Comparison of ENCODE assay signal across 11 cellular contexts in genomic region chr5:86118542-86118941, GRCh38.
A peak's percentile ranks its signal among the peaks of the same experiment; 100 is the strongest.
DNase-seq lines count a peak whose midpoint lies in the region; ATAC-seq and TF ChIP-seq lines count a peak whose summit lies in the region.
"Had no signal": no experiment of that assay in that cellular context is flagged by ENCODE, and none has a peak within 500 bp of the region (broad histone marks: within the 10 kb centered on the region; RNA-seq: fewer than 3 reads in every experiment).

No MANE protein-coding gene starts in this region.

- RAD21 ChIA-PET in HCT116 (lab: Charles Lee; ENCODE audit: low non-redundant PET in 1 of 2, low total read pairs in 2 of 2, uncharacterized antibody in 2 of 2, unreplicated experiment in 2 of 2): no interaction called here

- no peaks in the 10 kb centered on the region for H3K36me3 Mint-ChIP-seq in endodermal cell (ENCODE audit: low read depth)
- H3K36me3 Mint-ChIP-seq: IgD-negative memory B cell had no signal

- no peaks in the 10 kb centered on the region for H4K20me1 ChIP-seq in HCT116 (ENCODE audit: insufficient read depth)
- no peaks in the 10 kb centered on the region for H4K20me1 ChIP-seq in Loucy (ENCODE audit: insufficient read depth, low read length, poor library complexity, severe bottlenecking)

- H3K9me3 ChIP-seq in HCT116 (ENCODE audit: control insufficient read depth in 1 of 2, insufficient read depth in 1 of 2, low read depth in 1 of 2, low read length in 2 of 2): no peaks in the 10 kb centered on the region
- H3K9me3 ChIP-seq in Loucy (ENCODE audit: insufficient read depth, low read depth, low read length): no peaks in the 10 kb centered on the region
- no peaks in the 10 kb centered on the region for H3K9me3 ChIP-seq in endodermal cell (ENCODE audit: control insufficient read depth, low read length)
- H3K9me3 ChIP-seq in gastrocnemius medialis: no peaks in the 10 kb centered on the region
- no peaks in the 10 kb centered on the region for H3K9me3 ChIP-seq in Peyer's patch

- ATAC-seq in GM18511 (IDR thresholded peaks at IDR 0.05; ENCODE audit: unreplicated experiment): peak; percentile 79
- ATAC-seq in HCT116: peak; percentile 80
- no peak for ATAC-seq in gastrocnemius medialis

- H3K4me3 ChIP-seq in HCT116 (replicated peaks in 1 of 2; ENCODE audit: low read depth in 1 of 2, low read length in 2 of 2) (no peak overlapping the region), Loucy (ENCODE audit: low read length, poor library complexity, severe bottlenecking) (no peak overlapping the region), endodermal cell (ENCODE audit: low read length) (no peak overlapping the region), gastrocnemius medialis (no peak overlapping the region), Peyer's patch (no peak overlapping the region)

- no peak overlapping the region for H3K4me2 ChIP-seq in HCT116 (ENCODE audit: low read length)
- H3K4me2 ChIP-seq in Loucy (ENCODE audit: low read depth, low read length, poor library complexity, severe bottlenecking): no peak overlapping the region

- H3F3A ChIP-seq in Loucy (ENCODE audit: low read depth): no peaks in the 10 kb centered on the region

- H3K27me3 ChIP-seq in HCT116 (ENCODE audit: insufficient read depth, low read length) (no peaks in the 10 kb centered on the region), Loucy (ENCODE audit: insufficient read depth, low read length, poor library complexity, severe bottlenecking) (no peaks in the 10 kb centered on the region), endodermal cell (ENCODE audit: control insufficient read depth, insufficient read depth, low read length, poor library complexity, severe bottlenecking) (no peaks in the 10 kb centered on the region), gastrocnemius medialis (no peaks in the 10 kb centered on the region), Peyer's patch (no peaks in the 10 kb centered on the region)

- POLR2A ChIA-PET in HCT116 (lab: Charles Lee): no interaction called here

- peak; percentile 10 for DNase-seq in HCT116 (ENCODE audit: low read depth, low spot score)
- no peak for DNase-seq in endodermal cell
- DNase-seq in activated CD8-positive, alpha-beta memory T cell treated with anti-CD3 and anti-CD28 coated beads, Interleukin-2, amount 50 U/mL, for 4 hours: no peak
- DNase-seq in gastrocnemius medialis: no peak
- DNase-seq in Peyer's patch: no peak
- no peak for DNase-seq in activated gamma-delta T cell treated with Interleukin-2 at 50 U/mL for 16 hours
- DNase-seq: DMS79, T-helper 9 cell had no signal

- H2AFZ ChIP-seq in HCT116 (ENCODE audit: low read depth, low read length, poor library complexity, severe bottlenecking) (peak overlapping the region; percentile 20), Loucy (ENCODE audit: low read length) (no peak overlapping the region)

- no peaks in the 10 kb centered on the region for H3K9me2 ChIP-seq in HCT116 (ENCODE audit: insufficient read depth)
- H3K9me2 ChIP-seq in Loucy (replicated peaks; ENCODE audit: low read depth, low read length): no peaks in the 10 kb centered on the region

- in situ Hi-C loops in gastrocnemius medialis (cut with MboI; ENCODE audit: low sequenced_read_pairs in 4 of 4): no loop called here

- TF ChIP-seq RAD21 in HCT116 (IDR thresholded peaks at IDR 0.05; ENCODE audit: low read depth): peak; percentile 27

- intact Hi-C loops in HCT116 (cut with micrococcal nuclease): no loop called here
- intact Hi-C loops in gastrocnemius medialis (cut with DNase I; ENCODE audit: low total_unique reads): no loop called here

- H3K36me3 ChIP-seq in HCT116 (ENCODE audit: control insufficient read depth in 1 of 2, insufficient read depth in 2 of 2, low read length in 2 of 2) (no peaks in the 10 kb centered on the region), Loucy (ENCODE audit: insufficient read depth, low read length) (no peaks in the 10 kb centered on the region), endodermal cell (ENCODE audit: control insufficient read depth, insufficient read depth, low read length) (no peaks in the 10 kb centered on the region), gastrocnemius medialis (no peaks in the 10 kb centered on the region), Peyer's patch (no peaks in the 10 kb centered on the region)

- H3K4me3 Mint-ChIP-seq in endodermal cell: no peak overlapping the region
- H3K4me3 Mint-ChIP-seq: IgD-negative memory B cell had no signal

- CTCF ChIA-PET in HCT116 (lab: Charles Lee): interaction anchor here (1.0 kb wide), 1 partner anchor 9 kb away, joined by 3 read pairs; no protein-coding TSS in a partner anchor

- H3K9ac ChIP-seq in HCT116 (ENCODE audit: low read length): no peak overlapping the region
- no peak overlapping the region for H3K9ac ChIP-seq in Loucy (ENCODE audit: low read depth, low read length, poor library complexity, severe bottlenecking)
- no peak overlapping the region for H3K9ac ChIP-seq in endodermal cell (ENCODE audit: extremely low read depth, low read length, poor library complexity, severe bottlenecking)

- BruUV-seq in HCT116 (replicated peaks; lab: Mats Ljungman, UMichigan): no TSS peak

- H3K4me1 ChIP-seq in HCT116 (ENCODE audit: control insufficient read depth in 1 of 2, insufficient read depth in 2 of 2, low read length in 2 of 2) (no peaks in the 10 kb centered on the region), Loucy (ENCODE audit: insufficient read depth, low read length, poor library complexity, severe bottlenecking) (no peaks in the 10 kb centered on the region), endodermal cell (ENCODE audit: control insufficient read depth, insufficient read depth, low read length) (no peaks in the 10 kb centered on the region), gastrocnemius medialis (no peaks in the 10 kb centered on the region), Peyer's patch (no peaks in the 10 kb centered on the region)

- H3K4me1 Mint-ChIP-seq in endodermal cell: no peaks in the 10 kb centered on the region
- H3K4me1 Mint-ChIP-seq: IgD-negative memory B cell had no signal

- H3K27ac Mint-ChIP-seq in endodermal cell: no peak overlapping the region
- H3K27ac Mint-ChIP-seq: IgD-negative memory B cell had no signal

- TF ChIP-seq POLR2A in HCT116 (IDR thresholded peaks at IDR 0.05; ENCODE audit: borderline replicate concordance, extremely low read depth, insufficient read depth, insufficient read length): no peak
- no peak for TF ChIP-seq POLR2A in gastrocnemius medialis (IDR thresholded peaks at IDR 0.05)
- no peak for TF ChIP-seq POLR2A in Peyer's patch (IDR thresholded peaks at IDR 0.05)

- H3K79me2 ChIP-seq in HCT116 (ENCODE audit: insufficient read depth, low read length) (no peaks in the 10 kb centered on the region), Loucy (ENCODE audit: insufficient read depth, low read length) (no peaks in the 10 kb centered on the region)

- WGBS in endodermal cell (ENCODE audit: insufficient coverage in 1 of 2, insufficient read length in 1 of 2), 2 experiments: 75% methylated on average over 1 of the region's 1 CpG; no CpG with 5 or more reads in 1 of the 2 experiments

- H3K27ac ChIP-seq in HCT116 (ENCODE audit: low read depth, low read length) (no peak overlapping the region), endodermal cell (ENCODE audit: low read depth, low read length) (no peak overlapping the region), gastrocnemius medialis (no peak overlapping the region), Peyer's patch (no peak overlapping the region)

- no peaks in the 10 kb centered on the region for H3K27me3 Mint-ChIP-seq in endodermal cell (ENCODE audit: insufficient read depth)
- H3K27me3 Mint-ChIP-seq: IgD-negative memory B cell had no signal

- no peaks in the 10 kb centered on the region for H3K9me3 Mint-ChIP-seq in endodermal cell

- TF ChIP-seq CTCF in HCT116 (IDR thresholded peaks at IDR 0.05 in 2 of 3, conservative IDR thresholded peaks at IDR 0.05 in 1 of 3; ENCODE audit: borderline replicate concordance in 1 of 3, insufficient read depth in 1 of 3, low read depth in 2 of 3, low read length in 2 of 3) (peak in 2 of 3 experiments; percentile 35 to 47; a peak in 2 of 6 replicates), Loucy (conservative IDR thresholded peaks at IDR 0.05; ENCODE audit: low read length) (peak; percentile 67), endodermal cell (conservative IDR thresholded peaks at IDR 0.05) (peak; percentile 65), gastrocnemius medialis (IDR thresholded peaks at IDR 0.05 in 4 of 5, conservative IDR thresholded peaks at IDR 0.05 in 1 of 5) (no peak), Peyer's patch (IDR thresholded peaks at IDR 0.05) (no peak)

TF ChIP-seq in HCT116, 20 proteins besides CTCF, POLR2A, EP300 and RAD21 (continues in another document):
- TF ChIP-seq, protein P1, sequence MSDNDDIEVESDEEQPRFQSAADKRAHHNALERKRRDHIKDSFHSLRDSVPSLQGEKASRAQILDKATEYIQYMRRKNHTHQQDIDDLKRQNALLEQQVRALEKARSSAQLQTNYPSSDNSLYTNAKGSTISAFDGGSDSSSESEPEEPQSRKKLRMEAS (IDR thresholded peaks at IDR 0.05): no peak
- TF ChIP-seq SP1 (IDR thresholded peaks at IDR 0.05; ENCODE audit: low read depth): no peak
- TF ChIP-seq CBX3 (IDR thresholded peaks at IDR 0.05; ENCODE audit: low read depth): no peak
- no peak for TF ChIP-seq SRF (IDR thresholded peaks at IDR 0.05; ENCODE audit: low read depth)
- no peak for TF ChIP-seq EGR1 (IDR thresholded peaks at IDR 0.05; ENCODE audit: low read depth)
- no peak for TF ChIP-seq JUND (IDR thresholded peaks at IDR 0.05)
- no peak for TF ChIP-seq YY1 (IDR thresholded peaks at IDR 0.05; ENCODE audit: extremely low read depth, insufficient replicate concordance, low read depth, low read length)
- no peak for TF ChIP-seq POLR2AphosphoS5 (IDR thresholded peaks at IDR 0.05; ENCODE audit: low read depth, low read length)
- no peak for TF ChIP-seq ELF1 (IDR thresholded peaks at IDR 0.05; ENCODE audit: borderline replicate concordance, low read depth)
- no peak for TF ChIP-seq EZH2phosphoT487 (IDR thresholded peaks at IDR 0.05; ENCODE audit: borderline replicate concordance)
- TF ChIP-seq TCF7L2 (IDR thresholded peaks at IDR 0.05; ENCODE audit: borderline replicate concordance, extremely low read depth, insufficient read depth, insufficient read length): no peak
- TF ChIP-seq CEBPB (IDR thresholded peaks at IDR 0.05; ENCODE audit: low read depth): no peak
- no peak for TF ChIP-seq SIN3A (IDR thresholded peaks at IDR 0.05; ENCODE audit: low read depth)
- TF ChIP-seq ZNF274 (IDR thresholded peaks at IDR 0.05; ENCODE audit: low read depth, low read length): no peak
- no peak for TF ChIP-seq FOSL1 (IDR thresholded peaks at IDR 0.05; ENCODE audit: low read depth)

Comparison
In these comparisons a context has a peak if more than half of its experiments do, and no peak if none do; other contexts are left out.
1. ATAC-seq: peak in GM18511 (single experiment) and HCT116 (single experiment); none in gastrocnemius medialis (0 of 2).
2. CTCF ChIP-seq: peak in HCT116 (2 of 3), Loucy (single experiment) and endodermal cell (single experiment); none in gastrocnemius medialis (0 of 5) and Peyer's patch (0 of 6).